ENCODE assay signal across 10 cellular contexts in the genomic region with DNA sequence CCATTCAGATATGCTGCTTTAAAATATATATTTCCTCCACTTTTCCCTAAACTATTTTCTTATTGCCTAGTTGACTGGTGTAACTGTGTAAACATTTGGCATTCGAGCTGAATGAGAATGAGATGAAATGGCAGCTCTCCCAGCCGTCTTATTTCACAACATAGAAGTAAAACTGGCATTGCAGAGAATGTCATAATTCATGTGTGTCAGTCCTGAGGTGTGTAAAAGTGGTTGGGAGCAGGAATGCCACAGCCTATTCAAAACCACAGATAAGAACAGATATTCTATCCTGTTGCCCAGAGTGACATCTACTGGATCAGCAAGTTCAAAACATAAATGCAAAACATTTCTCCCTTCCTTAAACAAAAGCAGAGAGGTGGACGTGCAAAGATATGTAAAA.
DNase-seq lines count a peak whose midpoint lies in the region; ATAC-seq and TF ChIP-seq lines count a peak whose summit lies in the region.
"Had no signal": no experiment of that assay in that cellular context is flagged by ENCODE, and none has a peak within 500 bp of the region (broad histone marks: within the 10 kb centered on the region; RNA-seq: fewer than 3 reads in every experiment).

No MANE protein-coding gene starts in this region.

- no peaks in the 10 kb centered on the region for H3K4me1 ChIP-seq in endodermal cell (ENCODE audit: control insufficient read depth, insufficient read depth, low read length)

- peak; percentile 65 for DNase-seq in GM04504 (ENCODE audit: low read depth)
- peak; percentile 74 for DNase-seq in NCI-H446 treated with DMSO at 0.1 percent for 48 hours (lab: John Stamatoyannopoulos, UW)
- no peak for DNase-seq in endodermal cell
- DNase-seq in osteocyte (ENCODE audit: extremely low spot score, unreplicated experiment) = no peak
- DNase-seq in NCI-H2227 treated with DMSO at 0.1 percent for 48 hours (lab: John Stamatoyannopoulos, UW) = no peak
- DNase-seq in activated CD4-positive, alpha-beta T cell treated with anti-CD3 and anti-CD28 coated beads for 4 hours = no peak
- no peak for DNase-seq in NCI-H2196 treated with DMSO at 0.1 percent for 48 hours (lab: John Stamatoyannopoulos, UW; ENCODE audit: unreplicated experiment)
- DNase-seq: hypothalamus had no signal

- H3K4me1 Mint-ChIP-seq in endodermal cell (no peaks in the 10 kb centered on the region), osteocyte (ENCODE audit: unreplicated experiment) (no peaks in the 10 kb centered on the region)

- H3K27me3 ChIP-seq in endodermal cell (ENCODE audit: control insufficient read depth, insufficient read depth, low read length, poor library complexity, severe bottlenecking) = no peaks in the 10 kb centered on the region

- H3K9me3 Mint-ChIP-seq in endodermal cell (no peaks in the 10 kb centered on the region), osteocyte (ENCODE audit: unreplicated experiment) (no peaks in the 10 kb centered on the region)
- H3K9me3 Mint-ChIP-seq: T-helper 1 cell treated with Interleukin-12 subunit alpha and Interleukin-12 subunit beta and Interleukin-4 antibody, amounts not matched to agents 30 μg/mL and 1 μg/mL, for 36 hours had no signal

- no peak overlapping the region for H3K4me3 Mint-ChIP-seq in endodermal cell
- H3K4me3 Mint-ChIP-seq in osteocyte (ENCODE audit: unreplicated experiment) = no peak overlapping the region
- H3K4me3 Mint-ChIP-seq: T-helper 1 cell treated with Interleukin-12 subunit alpha and Interleukin-12 subunit beta and Interleukin-4 antibody, amounts not matched to agents 30 μg/mL and 1 μg/mL, for 36 hours had no signal

- ATAC-seq in GM19023 (IDR thresholded peaks at IDR 0.05; ENCODE audit: unreplicated experiment) = no peak

- no peak overlapping the region for H3K4me3 ChIP-seq in endodermal cell (ENCODE audit: low read length)

- no peak overlapping the region for H3K27ac Mint-ChIP-seq in endodermal cell
- no peak overlapping the region for H3K27ac Mint-ChIP-seq in osteocyte (ENCODE audit: unreplicated experiment)
- H3K27ac Mint-ChIP-seq: T-helper 1 cell treated with Interleukin-12 subunit alpha and Interleukin-12 subunit beta and Interleukin-4 antibody, amounts not matched to agents 30 μg/mL and 1 μg/mL, for 36 hours had no signal

- H3K36me3 ChIP-seq in endodermal cell (ENCODE audit: control insufficient read depth, insufficient read depth, low read length) = no peaks in the 10 kb centered on the region

- no peaks in the 10 kb centered on the region for H3K9me3 ChIP-seq in endodermal cell (ENCODE audit: control insufficient read depth, low read length)

- H3K27me3 Mint-ChIP-seq in endodermal cell (ENCODE audit: insufficient read depth) = no peaks in the 10 kb centered on the region
- peaks cover 22% of the 10 kb centered on the region for H3K27me3 Mint-ChIP-seq in osteocyte (ENCODE audit: unreplicated experiment)

- peak; percentile 24 for TF ChIP-seq CTCF in endodermal cell (conservative IDR thresholded peaks at IDR 0.05)
- TF ChIP-seq CTCF in osteocyte (IDR thresholded peaks at IDR 0.05) = peak; percentile 43

- H3K27ac ChIP-seq in endodermal cell (ENCODE audit: low read depth, low read length) = no peak overlapping the region

- H3K9ac ChIP-seq in endodermal cell (ENCODE audit: extremely low read depth, low read length, poor library complexity, severe bottlenecking) = no peak overlapping the region

- H3K36me3 Mint-ChIP-seq in endodermal cell (ENCODE audit: low read depth) (no peaks in the 10 kb centered on the region), osteocyte (ENCODE audit: unreplicated experiment) (no peaks in the 10 kb centered on the region)

- 88% methylated on average over 3 of the region's 3 CpGs; no CpG with 5 or more reads in 1 of the 2 experiments for WGBS in endodermal cell (ENCODE audit: insufficient coverage in 1 of 2, insufficient read length in 1 of 2), 2 experiments

Comparison
In these comparisons a context has a peak if more than half of its experiments do, and no peak if none do; other contexts are left out.
1. DNase-seq: peak in GM04504 (single experiment) and NCI-H446 treated with DMSO at 0.1 percent for 48 hours (single experiment); none in endodermal cell (single experiment), osteocyte (single experiment), NCI-H2227 treated with DMSO at 0.1 percent for 48 hours (single experiment), activated CD4-positive, alpha-beta T cell treated with anti-CD3 and anti-CD28 coated beads for 4 hours (0 of 2) and NCI-H2196 treated with DMSO at 0.1 percent for 48 hours (single experiment).